Comparison of ENCODE assay signal across 8 cellular contexts in the genomic region with DNA sequence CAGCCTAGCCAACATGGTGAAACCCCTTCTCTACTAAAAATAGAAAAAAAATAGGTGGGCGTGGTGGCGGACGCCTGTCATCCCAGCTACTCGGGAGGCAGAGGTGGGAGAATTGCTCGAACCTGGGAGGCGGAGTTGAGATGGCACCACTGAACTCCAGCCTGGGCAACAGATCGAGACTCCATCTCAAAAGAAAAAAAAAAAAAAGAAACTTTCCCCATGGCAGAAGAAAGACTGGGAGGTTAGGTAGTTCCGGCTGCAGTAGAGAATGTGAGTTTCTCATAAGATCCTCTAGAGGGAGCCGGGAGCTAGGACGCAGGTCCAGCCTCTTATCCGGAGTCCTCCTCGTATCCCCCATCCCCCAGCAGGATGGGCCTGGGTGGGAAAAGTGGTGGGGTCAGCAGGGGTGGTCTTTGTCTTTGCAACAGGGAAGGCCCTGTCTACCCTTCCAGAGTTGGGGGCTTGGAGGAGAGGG. TPM values are rescaled to one million over a fixed set of nuclear protein-coding genes. Genes with fewer than 3 reads are reported as not detected.
DNase-seq lines count a peak whose midpoint lies in the region; ATAC-seq and TF ChIP-seq lines count a peak whose summit lies in the region.

No MANE protein-coding gene starts in this region.

- no peak for ATAC-seq in HG03460 (IDR thresholded peaks at IDR 0.05; ENCODE audit: unreplicated experiment)

- no peaks in the 10 kb centered on the region for H3K9me2 ChIP-seq in PC-9 (ENCODE audit: insufficient read depth)

- TF ChIP-seq CTCF in PC-9 (conservative IDR thresholded peaks at IDR 0.05) (peak; percentile 55), kidney epithelial cell (IDR thresholded peaks at IDR 0.05; ENCODE audit: insufficient read depth, low read length, poor library complexity, severe bottlenecking) (peak; percentile 74), testis (IDR thresholded peaks at IDR 0.05) (peak in 2 of 3 experiments; percentile 38 to 48)

- WGBS in testis, 2 donors, result 13 to 22% methylated on average over 12 of the region's 12 CpGs

- peaks cover 5% of the 10 kb centered on the region for H3K4me1 ChIP-seq in PC-9 (replicated peaks; ENCODE audit: insufficient read depth)
- H3K4me1 ChIP-seq in testis, result no peaks in the 10 kb centered on the region

- H3K27me3 ChIP-seq in PC-9 (ENCODE audit: insufficient read depth, low read depth) (no peaks in the 10 kb centered on the region), kidney epithelial cell (ENCODE audit: control insufficient read depth, insufficient read depth, low read length) (no peaks in the 10 kb centered on the region), testis (no peaks in the 10 kb centered on the region)

- H3K4me3 ChIP-seq in PC-9 (no peak overlapping the region), kidney epithelial cell (ENCODE audit: low read depth, low read length) (no peak overlapping the region), testis (no peak overlapping the region)

- H3K36me3 ChIP-seq in PC-9 (ENCODE audit: low read depth), result no peaks in the 10 kb centered on the region
- H3K36me3 ChIP-seq in kidney epithelial cell (ENCODE audit: control insufficient read depth, insufficient read depth, low read length), result no peaks in the 10 kb centered on the region
- H3K36me3 ChIP-seq in testis (ENCODE audit: low read depth, missing control alignments), result no peaks in the 10 kb centered on the region

- POLR2A ChIA-PET in PC-9 (lab: Charles Lee; ENCODE audit: unreplicated experiment), result interaction anchor here (0.6 to 0.8 kb wide), 3 partner anchors 8 to 62 kb away, joined by 3 to 10 read pairs (median 3); no protein-coding TSS in a partner anchor

- BruUV-seq in PC-9 (replicated peaks; lab: Mats Ljungman, UMichigan), result no TSS peak

- DNase-seq in activated CD4-positive, alpha-beta T cell treated with anti-CD3 and anti-CD28 coated beads for 48 hours, result peak; percentile 45
- DNase-seq in activated CD4-positive, alpha-beta T cell treated with anti-CD3 and anti-CD28 coated beads, Interleukin-2, amount 50 U/mL, for 1 hour, result no peak
- DNase-seq in LHCN-M2 (ENCODE audit: low read depth) (peak; percentile 46), PC-9 (peak; percentile 26 to 45), T47D (ENCODE audit: low read depth in 1 of 2, low spot score in 1 of 2) (peak; percentile 67 to 75), kidney epithelial cell (ENCODE audit: low read depth) (peak; percentile 19), testis (peak; percentile 57)

- in situ Hi-C loops in T47D (cut with HindIII; ENCODE audit: low pct_unique_long_range_greater_than_20kb, low sequenced_read_pairs), result no loop called here

- no peaks in the 10 kb centered on the region for H4K20me1 ChIP-seq in PC-9 (ENCODE audit: insufficient read depth)

- H2AFZ ChIP-seq in PC-9, result no peak overlapping the region

- CTCF ChIA-PET in PC-9 (lab: Charles Lee), result interaction anchor here (0.6 to 1.2 kb wide), 7 partner anchors 10 to 169 kb away, joined by 3 to 10 read pairs (median 5); a partner anchor contains a TSS

- H3K27ac ChIP-seq in PC-9 (no peak overlapping the region), testis (no peak overlapping the region)

- H3K9me3 ChIP-seq in PC-9 (ENCODE audit: insufficient read depth, low read depth), result no peaks in the 10 kb centered on the region
- no peaks in the 10 kb centered on the region for H3K9me3 ChIP-seq in testis

- peak overlapping the region; percentile 46 for H3K4me2 ChIP-seq in PC-9

- H3K79me2 ChIP-seq in PC-9 (ENCODE audit: low read depth), result no peaks in the 10 kb centered on the region

- H3F3A ChIP-seq in PC-9 (ENCODE audit: insufficient read depth, low read depth), result peaks cover 12% of the 10 kb centered on the region; the same call in 1 of the 2 replicates

- TF ChIP-seq POLR2A in testis (IDR thresholded peaks at IDR 0.05), result no peak

- intact Hi-C loops in PC-9 (cut with micrococcal nuclease; ENCODE audit: unreplicated experiment) (loop anchor here (5.0 to 10.0 kb wide), 3 partner anchors 42 to 75 kb away; a partner anchor contains a TSS), testis (cut with DNase I; ENCODE audit: low total_unique reads) (no loop called here)

RNA-seq across cellular contexts. Expression of a gene that starts 13.2 kb away (rescaled TPM):
- total RNA-seq in LHCN-M2 (2014; rRNA removed) (not detected in 2 replicates), PC-9 (2021) (not detected in 2 replicates), kidney epithelial cell (not detected in 2 replicates), testis (under 1 TPM; 0.56 to 0.63 TPM)
- polyA plus RNA-seq in LHCN-M2 (2012), result not detected
- 0.36 TPM for polyA plus RNA-seq in testis (ENCODE audit: insufficient read depth, low read depth, low replicate concordance)

RNA-seq across cellular contexts. Expression of a gene that starts 16.4 kb away (rescaled TPM):
- total RNA-seq in LHCN-M2 (2014; rRNA removed) (178 and 191 TPM in 2 replicates), PC-9 (2021) (160 and 211 TPM in 2 replicates), kidney epithelial cell (198 and 249 TPM in 2 replicates), testis (100 to 1,000 TPM; 181 to 225 TPM)
- 222 TPM for polyA plus RNA-seq in LHCN-M2 (2012)
- 241 TPM for polyA plus RNA-seq in testis (ENCODE audit: insufficient read depth, low read depth, low replicate concordance)

RNA-seq across cellular contexts. Expression of a gene that starts 42.1 kb away (rescaled TPM):
- total RNA-seq in LHCN-M2 (2014; rRNA removed) (17.0 and 31.1 TPM in 2 replicates), PC-9 (2021) (22.2 and 23.2 TPM in 2 replicates), kidney epithelial cell (58.8 and 59.2 TPM in 2 replicates), testis (10 to 100 TPM; 22.0 to 29.2 TPM)
- polyA plus RNA-seq in LHCN-M2 (2012), result 18.8 TPM
- polyA plus RNA-seq in testis (ENCODE audit: insufficient read depth, low read depth, low replicate concordance), result 14.7 TPM

RNA-seq across cellular contexts. Expression of a gene that starts 42.2 kb away (rescaled TPM):
- total RNA-seq in LHCN-M2 (2014; rRNA removed), result 0.13 and 0.17 TPM in 2 replicates
- 0.06 TPM for polyA plus RNA-seq in LHCN-M2 (2012)
- 0.79 and 1.0 TPM in 2 replicates for total RNA-seq in PC-9 (2021)
- 0.33 and 0.34 TPM in 2 replicates for total RNA-seq in kidney epithelial cell
- total RNA-seq in testis, result 10 to 100 TPM; 20.4 to 21.1 TPM
- 16.5 TPM for polyA plus RNA-seq in testis (ENCODE audit: insufficient read depth, low read depth, low replicate concordance)
